Comparison of ENCODE assay signal across 1 cellular context in genomic region chr6:183668-184067, GRCh38.
A peak's percentile ranks its signal among the peaks of the same experiment; 100 is the strongest.
TF ChIP-seq lines count a peak whose summit lies in the region.

No MANE protein-coding gene starts in this region.

TF ChIP-seq in GM12878, 131 proteins besides CTCF, POLR2A, EP300 and RAD21 (continued from another document):
- TF ChIP-seq, protein P1, sequence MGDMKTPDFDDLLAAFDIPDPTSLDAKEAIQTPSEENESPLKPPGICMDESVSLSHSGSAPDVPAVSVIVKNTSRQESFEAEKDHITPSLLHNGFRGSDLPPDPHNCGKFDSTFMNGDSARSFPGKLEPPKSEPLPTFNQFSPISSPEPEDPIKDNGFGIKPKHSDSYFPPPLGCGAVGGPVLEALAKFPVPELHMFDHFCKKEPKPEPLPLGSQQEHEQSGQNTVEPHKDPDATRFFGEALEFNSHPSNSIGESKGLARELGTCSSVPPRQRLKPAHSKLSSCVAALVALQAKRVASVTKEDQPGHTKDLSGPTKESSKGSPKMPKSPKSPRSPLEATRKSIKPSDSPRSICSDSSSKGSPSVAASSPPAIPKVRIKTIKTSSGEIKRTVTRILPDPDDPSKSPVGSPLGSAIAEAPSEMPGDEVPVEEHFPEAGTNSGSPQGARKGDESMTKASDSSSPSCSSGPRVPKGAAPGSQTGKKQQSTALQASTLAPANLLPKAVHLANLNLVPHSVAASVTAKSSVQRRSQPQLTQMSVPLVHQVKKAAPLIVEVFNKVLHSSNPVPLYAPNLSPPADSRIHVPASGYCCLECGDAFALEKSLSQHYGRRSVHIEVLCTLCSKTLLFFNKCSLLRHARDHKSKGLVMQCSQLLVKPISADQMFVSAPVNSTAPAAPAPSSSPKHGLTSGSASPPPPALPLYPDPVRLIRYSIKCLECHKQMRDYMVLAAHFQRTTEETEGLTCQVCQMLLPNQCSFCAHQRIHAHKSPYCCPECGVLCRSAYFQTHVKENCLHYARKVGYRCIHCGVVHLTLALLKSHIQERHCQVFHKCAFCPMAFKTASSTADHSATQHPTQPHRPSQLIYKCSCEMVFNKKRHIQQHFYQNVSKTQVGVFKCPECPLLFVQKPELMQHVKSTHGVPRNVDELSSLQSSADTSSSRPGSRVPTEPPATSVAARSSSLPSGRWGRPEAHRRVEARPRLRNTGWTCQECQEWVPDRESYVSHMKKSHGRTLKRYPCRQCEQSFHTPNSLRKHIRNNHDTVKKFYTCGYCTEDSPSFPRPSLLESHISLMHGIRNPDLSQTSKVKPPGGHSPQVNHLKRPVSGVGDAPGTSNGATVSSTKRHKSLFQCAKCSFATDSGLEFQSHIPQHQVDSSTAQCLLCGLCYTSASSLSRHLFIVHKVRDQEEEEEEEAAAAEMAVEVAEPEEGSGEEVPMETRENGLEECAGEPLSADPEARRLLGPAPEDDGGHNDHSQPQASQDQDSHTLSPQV (IDR thresholded peaks at IDR 0.05), result no peak
- peak; percentile 64 for TF ChIP-seq TCF12 (IDR thresholded peaks at IDR 0.05; ENCODE audit: low read depth, low read length)
- TF ChIP-seq TCF3 (IDR thresholded peaks at IDR 0.05; ENCODE audit: borderline replicate concordance, insufficient read depth, low read depth, low read length), result no peak
- no peak for TF ChIP-seq JUNB (IDR thresholded peaks at IDR 0.05)
- TF ChIP-seq ZBTB40 (IDR thresholded peaks at IDR 0.05; ENCODE audit: borderline replicate concordance), result no peak
- TF ChIP-seq NFYA (IDR thresholded peaks at IDR 0.05; ENCODE audit: borderline replicate concordance, low read depth, low read length), result no peak
